8 cellular contexts compared by ENCODE assay signal in the genomic region with DNA sequence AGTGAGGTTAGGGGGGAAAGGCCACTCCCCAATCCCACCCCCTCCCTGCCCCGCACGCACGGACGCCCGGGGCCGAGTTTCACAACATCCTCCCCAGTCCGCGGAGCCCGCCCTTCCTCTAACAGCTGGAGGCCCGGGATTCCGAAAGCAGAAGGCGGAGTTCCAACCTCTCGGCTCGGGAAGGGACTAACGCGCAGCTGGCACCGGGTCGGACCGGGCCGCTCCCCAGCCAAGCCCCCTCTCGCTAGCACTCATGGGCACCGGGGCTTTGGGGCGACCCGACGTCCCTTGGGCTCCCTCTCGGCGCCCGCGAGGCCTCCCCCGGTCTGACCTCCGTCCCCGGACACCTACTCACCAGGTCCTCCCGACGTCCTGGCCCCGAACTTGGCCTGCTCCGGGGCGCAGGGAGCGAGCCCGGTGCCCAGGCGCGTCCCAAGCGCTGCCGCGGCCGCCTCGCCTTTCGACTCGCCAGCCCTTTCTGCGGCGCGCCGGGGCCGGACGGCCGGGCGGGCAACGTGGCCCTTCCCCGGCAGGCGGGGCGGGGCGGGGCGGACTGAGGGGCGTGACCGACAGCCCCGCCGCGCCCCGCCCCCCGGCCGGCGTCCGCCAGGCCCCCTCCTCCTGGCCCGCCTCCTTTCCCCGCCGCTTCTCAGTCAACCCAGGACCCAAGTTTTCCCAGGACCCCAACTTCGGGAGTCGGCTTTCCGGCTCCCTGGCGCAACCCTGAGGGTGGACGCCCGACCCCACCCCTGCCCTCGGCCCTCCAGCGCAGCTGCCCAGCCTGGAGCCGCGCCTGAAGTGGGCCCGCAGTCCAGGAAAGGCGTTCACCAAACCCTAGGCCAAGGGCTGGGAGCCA. TPM values are rescaled to one million over a fixed set of nuclear protein-coding genes. Genes with fewer than 3 reads are reported as not detected.
DNase-seq lines count a peak whose midpoint lies in the region; ATAC-seq and TF ChIP-seq lines count a peak whose summit lies in the region.

A gene (minus strand): TSS at position 482 of the 856 bp plus-strand sequence. CDS start 9,835 bp downstream, outside the sequence.

- H3K27me3 Mint-ChIP-seq in CD14-positive monocyte (ENCODE audit: low read depth in 3 of 3), result no peaks in the 10 kb centered on the region

- H3K36me3 ChIP-seq in RWPE2 (ENCODE audit: low read depth) (peaks cover 44% of the 10 kb centered on the region), neuronal stem cell (replicated peaks in 1 of 2; ENCODE audit: control insufficient read depth in 2 of 2, insufficient read depth in 2 of 2, low read length in 2 of 2) (peaks cover 3 to 38% of the 10 kb centered on the region in 2 donors)

- peak within 1 kb of the TSS; percentile 92 for H2AK5ac ChIP-seq in neuronal stem cell (ENCODE audit: low read depth, low read length)

- H3K4me3 ChIP-seq in RWPE2 (ENCODE audit: severe bottlenecking) (peak within 1 kb of the TSS; percentile 98), neuronal stem cell (ENCODE audit: low read length in 2 of 2) (peak within 1 kb of the TSS; percentile 78 to 91)

- H3K14ac ChIP-seq in neuronal stem cell (ENCODE audit: low read length), result peak within 1 kb of the TSS; percentile 91

- no CpG with 5 or more reads among the region's 87 CpGs for WGBS in neuronal stem cell (ENCODE audit: extremely low coverage in 2 of 2, insufficient read length in 2 of 2, insufficient replicate concordance in 1 of 2), 2 donors

- H3K9ac ChIP-seq in neuronal stem cell (ENCODE audit: low read depth, low read length, poor library complexity), result peak within 1 kb of the TSS; percentile 95

- peak within 1 kb of the TSS; percentile 95 for H2AFZ ChIP-seq in neuronal stem cell (ENCODE audit: low read length)

- peak within 1 kb of the TSS; percentile 48 for H4K91ac ChIP-seq in neuronal stem cell (ENCODE audit: low read depth, low read length, poor library complexity)

- intact Hi-C loops in CD14-positive monocyte (cut with micrococcal nuclease), result loop anchor here (2.0 to 10.0 kb wide), 5 partner anchors 28 to 422 kb away; a partner anchor contains a TSS

- no peaks in the 10 kb centered on the region for H3K9me3 Mint-ChIP-seq in CD14-positive monocyte

- peak within 1 kb of the TSS; percentile 88 for H2BK15ac ChIP-seq in neuronal stem cell (ENCODE audit: low read length)

- H3K79me1 ChIP-seq in neuronal stem cell (ENCODE audit: low read depth, low read length), result peaks cover 14% of the 10 kb centered on the region

- peak within 1 kb of the TSS; percentile 67 for H2BK5ac ChIP-seq in neuronal stem cell (ENCODE audit: low read length)

- peaks cover 82% of the 10 kb centered on the region for H3K4me1 Mint-ChIP-seq in CD14-positive monocyte

- H3K27ac Mint-ChIP-seq in CD14-positive monocyte, result peak within 1 kb of the TSS; percentile 94 to 98 (median 97)

- peak within 1 kb of the TSS; percentile 68 for H2BK120ac ChIP-seq in neuronal stem cell (ENCODE audit: low read depth, low read length)

- H3K4me1 ChIP-seq in RWPE2 (ENCODE audit: insufficient read depth, poor library complexity, severe bottlenecking) (peaks cover 64% of the 10 kb centered on the region), foreskin keratinocyte (peaks cover 30% of the 10 kb centered on the region), neuronal stem cell (ENCODE audit: control insufficient read depth in 2 of 2, insufficient read depth in 1 of 2, low read depth in 1 of 2, low read length in 2 of 2) (peaks cover 13 to 17% of the 10 kb centered on the region in 2 donors)

- H2BK12ac ChIP-seq in neuronal stem cell (ENCODE audit: low read length), result peak within 1 kb of the TSS; percentile 66

- peak within 1 kb of the TSS; percentile 90 for H3K27ac ChIP-seq in RWPE2 (ENCODE audit: poor library complexity, severe bottlenecking)
- H3K27ac ChIP-seq in foreskin keratinocyte, result peak within 1 kb of the TSS; percentile 89
- H3K27ac ChIP-seq in neuronal stem cell (replicated peaks; ENCODE audit: low read length), result peak within 1 kb of the TSS; percentile 72

- H3K23ac ChIP-seq in neuronal stem cell (ENCODE audit: low read depth, low read length, poor library complexity), result peak within 1 kb of the TSS; percentile 98

- ATAC-seq in GM19372 (IDR thresholded peaks at IDR 0.05; ENCODE audit: low read depth, unreplicated experiment) (peak; percentile 48), RWPE2 (ENCODE audit: low read depth) (peak; percentile 43), foreskin keratinocyte (peak; percentile 61)

- H3K36me3 Mint-ChIP-seq in CD14-positive monocyte, result peaks cover 48 to 49% of the 10 kb centered on the region in 2 donors

- H4K8ac ChIP-seq in neuronal stem cell (ENCODE audit: low read depth, low read length), result peak within 1 kb of the TSS; percentile 90

- peak; percentile 84 for DNase-seq in CD14-positive monocyte (ENCODE audit: low spot score)
- DNase-seq in HK-2 (ENCODE audit: unreplicated experiment), result peak; percentile 64
- DNase-seq in RWPE2 (ENCODE audit: low spot score), result peak; percentile 95
- peak; percentile 74 for DNase-seq in activated gamma-delta T cell treated with anti-CD3 and anti-CD28 coated beads, Interleukin-2, amount 50 U/mL, for 16 hours (ENCODE audit: low read depth)
- DNase-seq in foreskin keratinocyte, result peak in 1 of 2 donors; percentile 56
- DNase-seq in neuronal stem cell (ENCODE audit: low spot score), result peak; percentile 79

- peak within 1 kb of the TSS; percentile 99 for H3K18ac ChIP-seq in neuronal stem cell (ENCODE audit: low read length)

- H3K9me3 ChIP-seq in RWPE2 (ENCODE audit: severe bottlenecking), result no peaks in the 10 kb centered on the region
- no peaks in the 10 kb centered on the region for H3K9me3 ChIP-seq in neuronal stem cell (replicated peaks in 1 of 2; ENCODE audit: control insufficient read depth in 2 of 2, insufficient read depth in 1 of 2, low read depth in 1 of 2, low read length in 2 of 2)

- H3K27me3 ChIP-seq in RWPE2 (ENCODE audit: insufficient read depth, poor library complexity, severe bottlenecking) (no peaks in the 10 kb centered on the region), foreskin keratinocyte (no peaks in the 10 kb centered on the region), neuronal stem cell (ENCODE audit: control insufficient read depth in 3 of 3, insufficient read depth in 3 of 3, low read depth in 1 of 3, low read length in 3 of 3) (no peaks in the 10 kb centered on the region)

- peak within 1 kb of the TSS; percentile 95 to 97 for H3K4me3 Mint-ChIP-seq in CD14-positive monocyte

- H3K4ac ChIP-seq in neuronal stem cell (ENCODE audit: low read length), result no peak within 1 kb of the TSS

- no peak for TF ChIP-seq CTCF in CD14-positive monocyte (IDR thresholded peaks at IDR 0.05)
- no peak for TF ChIP-seq CTCF in RWPE2 (IDR thresholded peaks at IDR 0.05; ENCODE audit: poor library complexity, severe bottlenecking)
- no peak for TF ChIP-seq CTCF in foreskin keratinocyte (conservative IDR thresholded peaks at IDR 0.05)
- no peak for TF ChIP-seq CTCF in subcutaneous adipose tissue (IDR thresholded peaks at IDR 0.05; ENCODE audit: low read depth)

- H3K4me2 ChIP-seq in neuronal stem cell (ENCODE audit: insufficient read depth, low read length, poor library complexity, severe bottlenecking), result peak within 1 kb of the TSS; percentile 90

RNA-seq across cellular contexts. Expression of the gene that starts here (rescaled TPM):
- 100 to 1,000 TPM; 385 to 523 TPM for polyA plus RNA-seq in CD14-positive monocyte
- total RNA-seq in foreskin keratinocyte, result 85.6 and 105 TPM in 2 replicates
- polyA plus RNA-seq in foreskin keratinocyte, result 78.9 and 96.4 TPM in 2 replicates
- 43.6 TPM for polyA plus RNA-seq in neuronal stem cell (2013, experiment 1 of 2)
- 43.0 TPM for polyA plus RNA-seq in neuronal stem cell (2013, experiment 2 of 2)
- 100 to 1,000 TPM; 165 to 345 (median 230) TPM for total RNA-seq in subcutaneous adipose tissue
